In the genomic region with DNA sequence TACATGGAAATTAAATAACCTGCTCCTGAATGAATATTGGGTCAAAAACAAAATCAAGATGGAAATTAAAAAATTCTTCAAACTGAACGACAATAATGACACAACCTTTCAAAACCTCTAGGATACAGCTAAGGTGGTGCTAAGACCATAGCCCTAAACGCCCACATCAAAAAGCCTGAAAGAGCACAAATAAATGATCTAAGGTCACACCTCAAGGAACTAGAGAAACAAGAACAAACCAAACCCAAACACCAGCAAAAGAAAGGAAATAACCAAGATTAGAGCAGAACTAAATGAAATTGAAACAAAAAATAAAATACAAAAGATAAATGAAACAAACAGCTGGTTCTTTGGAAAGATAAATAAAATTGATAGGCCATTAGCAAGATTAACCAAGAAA, we compare ENCODE assay signal across 7 cellular contexts. TPM values are rescaled to one million over a fixed set of nuclear protein-coding genes. Genes with fewer than 3 reads are reported as not detected.
DNase-seq lines count a peak whose midpoint lies in the region; ATAC-seq and TF ChIP-seq lines count a peak whose summit lies in the region.
"Not testable (repeated sequence)": the region's sequence is repeated elsewhere in the genome, so short reads cannot be mapped to it uniquely, and the experiment has no call there.

No MANE protein-coding gene starts in this region.

- H3K27me3 Mint-ChIP-seq in CD8-positive, alpha-beta T cell (ENCODE audit: low read depth); activated CD4-positive, alpha-beta T cell treated with anti-CD3 and anti-CD28 coated beads, Interleukin-2, amount 10 ng/mL, durations not matched to agents 7 days and 5 days; activated T-cell treated with anti-CD3 and anti-CD28 coated beads, Interleukin-2, amount 50 U/mL, for 72 hours (ENCODE audit: low read depth); activated naive CD8-positive, alpha-beta T cell treated with anti-CD3 and anti-CD28 coated beads for 36 hours; natural killer cell treated with Interleukin-12 subunit alpha and Interleukin-12 subunit beta and Interleukin-15 and Interleukin-18, amount 100 ng/mL, for 72 hours: not testable (repeated sequence)

- peaks cover 82% of the 10 kb centered on the region for H3K4me1 Mint-ChIP-seq in CD8-positive, alpha-beta T cell (ENCODE audit: low read depth)
- H3K4me1 Mint-ChIP-seq in activated CD4-positive, alpha-beta T cell treated with anti-CD3 and anti-CD28 coated beads, Interleukin-2, amount 10 ng/mL, durations not matched to agents 7 days and 5 days, result peaks cover 74% of the 10 kb centered on the region
- peaks cover 65% of the 10 kb centered on the region for H3K4me1 Mint-ChIP-seq in activated T-cell treated with anti-CD3 and anti-CD28 coated beads, Interleukin-2, amount 50 U/mL, for 72 hours (ENCODE audit: low read depth)
- H3K4me1 Mint-ChIP-seq in activated naive CD8-positive, alpha-beta T cell treated with anti-CD3 and anti-CD28 coated beads for 36 hours, result peaks cover 62% of the 10 kb centered on the region
- H3K4me1 Mint-ChIP-seq in natural killer cell treated with Interleukin-12 subunit alpha and Interleukin-12 subunit beta and Interleukin-15 and Interleukin-18, amount 100 ng/mL, for 72 hours (ENCODE audit: low read depth in 2 of 2), result peaks cover 57 to 61% of the 10 kb centered on the region in 2 donors

- H3K36me3 ChIP-seq in CD8-positive, alpha-beta T cell (ENCODE audit: insufficient read depth, low read length); effector memory CD4-positive, alpha-beta T cell (ENCODE audit: control insufficient read depth, insufficient read depth, low read length): not testable (repeated sequence)
- H3K36me3 ChIP-seq in OCI-LY7 (ENCODE audit: insufficient read depth, low read length), result peaks cover 23% of the 10 kb centered on the region

- H3K36me3 Mint-ChIP-seq in CD8-positive, alpha-beta T cell, result peaks cover 13% of the 10 kb centered on the region
- H3K36me3 Mint-ChIP-seq in activated CD4-positive, alpha-beta T cell treated with anti-CD3 and anti-CD28 coated beads, Interleukin-2, amount 10 ng/mL, durations not matched to agents 7 days and 5 days (ENCODE audit: low read depth), result peaks cover 55% of the 10 kb centered on the region
- not testable (repeated sequence) for H3K36me3 Mint-ChIP-seq in activated T-cell treated with anti-CD3 and anti-CD28 coated beads, Interleukin-2, amount 50 U/mL, for 72 hours (ENCODE audit: insufficient read depth in 2 of 2)
- H3K36me3 Mint-ChIP-seq in activated naive CD8-positive, alpha-beta T cell treated with anti-CD3 and anti-CD28 coated beads for 36 hours, result peaks cover 30% of the 10 kb centered on the region
- peaks cover 24% of the 10 kb centered on the region for H3K36me3 Mint-ChIP-seq in natural killer cell treated with Interleukin-12 subunit alpha and Interleukin-12 subunit beta and Interleukin-15 and Interleukin-18, amount 100 ng/mL, for 72 hours

- H3K27me3 ChIP-seq in CD8-positive, alpha-beta T cell (ENCODE audit: insufficient read depth, low read length); effector memory CD4-positive, alpha-beta T cell (replicated peaks; ENCODE audit: control insufficient read depth, insufficient read depth, low read length, poor library complexity, severe bottlenecking): not testable (repeated sequence)

- peaks cover 92% of the 10 kb centered on the region for H3K79me2 ChIP-seq in OCI-LY7 (ENCODE audit: insufficient read depth, low read depth, low read length)

- H3K4me1 ChIP-seq in CD8-positive, alpha-beta T cell (ENCODE audit: insufficient read depth, low read length), result peaks cover 57% of the 10 kb centered on the region
- H3K4me1 ChIP-seq in OCI-LY7 (ENCODE audit: insufficient read depth, low read length, poor library complexity, severe bottlenecking), result peaks cover 89% of the 10 kb centered on the region
- H3K4me1 ChIP-seq in effector memory CD4-positive, alpha-beta T cell (ENCODE audit: control insufficient read depth, insufficient read depth, low read length, poor library complexity, severe bottlenecking), result peaks cover 35% of the 10 kb centered on the region

- CTCF ChIA-PET in CD8-positive, alpha-beta T cell (lab: Charles Lee), result interaction anchor here (0.7 to 2.4 kb wide), 8 partner anchors 9 to 109 kb away, joined by 3 to 11 read pairs (median 4); no protein-coding TSS in a partner anchor
- CTCF ChIA-PET in OCI-LY7 (lab: Charles Lee; ENCODE audit: unreplicated experiment), result interaction anchor here (2.2 kb wide), 1 partner anchor 11 kb away, joined by 6 read pairs; no protein-coding TSS in a partner anchor
- CTCF ChIA-PET in activated CD4-positive, alpha-beta T cell treated with anti-CD3 and anti-CD28 coated beads, Interleukin-2, amount 10 ng/mL, durations not matched to agents 7 days and 5 days (lab: Charles Lee), result interaction anchor here (1.2 to 2.6 kb wide), 6 partner anchors 8 to 40 kb away, joined by 3 to 8 read pairs (median 4); no protein-coding TSS in a partner anchor

- H3K4me3 ChIP-seq in CD8-positive, alpha-beta T cell (ENCODE audit: low read depth, low read length), result peak overlapping the region; percentile 10
- H3K4me3 ChIP-seq in OCI-LY7 (ENCODE audit: low read depth, low read length, poor library complexity, severe bottlenecking), result peak overlapping the region; percentile 67
- peak overlapping the region; percentile 27 for H3K4me3 ChIP-seq in effector memory CD4-positive, alpha-beta T cell (ENCODE audit: insufficient read depth, low read depth, low read length, poor library complexity, severe bottlenecking)

- H3K9me3 ChIP-seq in CD8-positive, alpha-beta T cell (ENCODE audit: low read length); OCI-LY7 (ENCODE audit: low read length); effector memory CD4-positive, alpha-beta T cell (ENCODE audit: control insufficient read depth, low read length): not testable (repeated sequence)

- H3K4me3 Mint-ChIP-seq in CD8-positive, alpha-beta T cell, result peak overlapping the region; percentile 65
- H3K4me3 Mint-ChIP-seq in activated CD4-positive, alpha-beta T cell treated with anti-CD3 and anti-CD28 coated beads, Interleukin-2, amount 10 ng/mL, durations not matched to agents 7 days and 5 days, result peak overlapping the region; percentile 72
- peak overlapping the region; percentile 51 to 68 for H3K4me3 Mint-ChIP-seq in activated T-cell treated with anti-CD3 and anti-CD28 coated beads, Interleukin-2, amount 50 U/mL, for 72 hours
- peak overlapping the region; percentile 0 for H3K4me3 Mint-ChIP-seq in activated naive CD8-positive, alpha-beta T cell treated with anti-CD3 and anti-CD28 coated beads for 36 hours
- peak overlapping the region; percentile 53 for H3K4me3 Mint-ChIP-seq in natural killer cell treated with Interleukin-12 subunit alpha and Interleukin-12 subunit beta and Interleukin-15 and Interleukin-18, amount 100 ng/mL, for 72 hours

- not testable (repeated sequence) for H4K20me1 ChIP-seq in OCI-LY7 (ENCODE audit: insufficient read depth, low read length)

- DNase-seq in CD8-positive, alpha-beta T cell; activated T-cell treated with anti-CD3 and anti-CD28 coated beads, Interleukin-2, amount 50 U/mL, for 72 hours; activated naive CD8-positive, alpha-beta T cell treated with anti-CD3 and anti-CD28 coated beads for 36 hours; effector memory CD4-positive, alpha-beta T cell; natural killer cell treated with Interleukin-12 subunit alpha and Interleukin-12 subunit beta and Interleukin-15 and Interleukin-18, amount 100 ng/mL, for 72 hours (ENCODE audit: low spot score): not testable (repeated sequence)
- peak; percentile 59 for DNase-seq in OCI-LY7 (ENCODE audit: low spot score)
- DNase-seq in activated CD4-positive, alpha-beta T cell treated with anti-CD3 and anti-CD28 coated beads, Interleukin-2, amount 10 ng/mL, durations not matched to agents 7 days and 5 days, result peak; percentile 64

- peak overlapping the region; percentile 84 for H3K27ac Mint-ChIP-seq in CD8-positive, alpha-beta T cell
- H3K27ac Mint-ChIP-seq in activated CD4-positive, alpha-beta T cell treated with anti-CD3 and anti-CD28 coated beads, Interleukin-2, amount 10 ng/mL, durations not matched to agents 7 days and 5 days, result peak overlapping the region; percentile 84
- H3K27ac Mint-ChIP-seq in activated T-cell treated with anti-CD3 and anti-CD28 coated beads, Interleukin-2, amount 50 U/mL, for 72 hours, result peak overlapping the region; percentile 63
- peak overlapping the region; percentile 6 for H3K27ac Mint-ChIP-seq in activated naive CD8-positive, alpha-beta T cell treated with anti-CD3 and anti-CD28 coated beads for 36 hours
- peak overlapping the region; percentile 22 to 55 for H3K27ac Mint-ChIP-seq in natural killer cell treated with Interleukin-12 subunit alpha and Interleukin-12 subunit beta and Interleukin-15 and Interleukin-18, amount 100 ng/mL, for 72 hours

- not testable (repeated sequence) for H3K27ac ChIP-seq in CD8-positive, alpha-beta T cell (ENCODE audit: low read depth, low read length)
- H3K27ac ChIP-seq in OCI-LY7 (ENCODE audit: low read depth, low read length, poor library complexity, severe bottlenecking), result peak overlapping the region; percentile 79
- peak overlapping the region; percentile 35 for H3K27ac ChIP-seq in effector memory CD4-positive, alpha-beta T cell (ENCODE audit: insufficient read depth, low read length, poor library complexity, severe bottlenecking)

- intact Hi-C loops in CD8-positive, alpha-beta T cell (cut with DNase I, micrococcal nuclease), result loop anchor here in 1 of 2 experiments (2.0 kb wide), 2 partner anchors 17 to 31 kb away; no protein-coding TSS in a partner anchor
- intact Hi-C loops in OCI-LY7 (cut with micrococcal nuclease; ENCODE audit: unreplicated experiment), result not testable (repeated sequence)

- peak; percentile 39 for ATAC-seq in CD8-positive, alpha-beta T cell
- ATAC-seq in activated T-cell treated with anti-CD3 and anti-CD28 coated beads, Interleukin-2, amount 50 U/mL, for 72 hours (replicated peaks in 1 of 2); natural killer cell treated with Interleukin-12 subunit alpha and Interleukin-12 subunit beta and Interleukin-15 and Interleukin-18, amount 100 ng/mL, for 72 hours: not testable (repeated sequence)

- not testable (repeated sequence) for TF ChIP-seq CTCF in CD8-positive, alpha-beta T cell (IDR thresholded peaks at IDR 0.05); OCI-LY7 (conservative IDR thresholded peaks at IDR 0.05; ENCODE audit: low read length)

- H3K9me3 Mint-ChIP-seq in CD8-positive, alpha-beta T cell; activated T-cell treated with anti-CD3 and anti-CD28 coated beads, Interleukin-2, amount 50 U/mL, for 72 hours; activated naive CD8-positive, alpha-beta T cell treated with anti-CD3 and anti-CD28 coated beads for 36 hours; natural killer cell treated with Interleukin-12 subunit alpha and Interleukin-12 subunit beta and Interleukin-15 and Interleukin-18, amount 100 ng/mL, for 72 hours: not testable (repeated sequence)
- peaks cover 13% of the 10 kb centered on the region for H3K9me3 Mint-ChIP-seq in activated CD4-positive, alpha-beta T cell treated with anti-CD3 and anti-CD28 coated beads, Interleukin-2, amount 10 ng/mL, durations not matched to agents 7 days and 5 days

- TSS peak; percentile 11 for BruUV-seq in OCI-LY7 (replicated peaks; lab: Mats Ljungman, UMichigan)

- not testable (repeated sequence) for H3K9me2 ChIP-seq in OCI-LY7 (ENCODE audit: insufficient read depth, low read length)

- H2AFZ ChIP-seq in OCI-LY7 (ENCODE audit: low read length), result not testable (repeated sequence)

- H3K4me2 ChIP-seq in OCI-LY7 (ENCODE audit: low read length), result peak overlapping the region; percentile 84

- POLR2A ChIA-PET in CD8-positive, alpha-beta T cell (lab: Charles Lee), result interaction anchor here (0.9 to 3.4 kb wide), 8 partner anchors 12 to 38 kb away, joined by 3 to 19 read pairs (median 4); a partner anchor contains a TSS
- POLR2A ChIA-PET in OCI-LY7 (lab: Charles Lee), result interaction anchor here (0.6 to 5.6 kb wide), 11 partner anchors 8 to 111 kb away, joined by 3 to 50 read pairs (median 3); no protein-coding TSS in a partner anchor
- POLR2A ChIA-PET in activated CD4-positive, alpha-beta T cell treated with anti-CD3 and anti-CD28 coated beads, Interleukin-2, amount 10 ng/mL, durations not matched to agents 7 days and 5 days (lab: Charles Lee), result not testable (repeated sequence)

RNA-seq across cellular contexts. Expression of a gene that starts 22.9 kb away (rescaled TPM):
- 10 to 100 TPM; 36.0 to 39.1 TPM for total RNA-seq in CD8-positive, alpha-beta T cell
- total RNA-seq in OCI-LY7 (2014; rRNA removed; shearing (Covaris generic)), result 74.7 and 78.4 TPM in 2 replicates
- 166 and 167 TPM in 2 replicates for total RNA-seq in OCI-LY7 (2022)
- 10 to 100 TPM; 40.2 to 49.4 TPM for total RNA-seq in activated CD4-positive, alpha-beta T cell treated with anti-CD3 and anti-CD28 coated beads, Interleukin-2, amount 10 ng/mL, durations not matched to agents 7 days and 5 days
- total RNA-seq in activated T-cell treated with anti-CD3 and anti-CD28 coated beads, Interleukin-2, amount 50 U/mL, for 72 hours, result 10 to 100 TPM; 70.7 to 96.1 TPM
- 10 to 100 TPM; 51.3 to 51.4 TPM for total RNA-seq in activated naive CD8-positive, alpha-beta T cell treated with anti-CD3 and anti-CD28 coated beads for 36 hours
- 100 to 1,000 TPM in 1 of 2 donors, 10 to 100 TPM in 1; 59.0 to 159 TPM for total RNA-seq in natural killer cell treated with Interleukin-12 subunit alpha and Interleukin-12 subunit beta and Interleukin-15 and Interleukin-18, amount 100 ng/mL, for 72 hours

RNA-seq across cellular contexts. Expression of a gene that starts 38.5 kb away (rescaled TPM):
- 10 to 100 TPM; 48.8 to 50.7 TPM for total RNA-seq in CD8-positive, alpha-beta T cell
- 1.2 and 1.3 TPM in 2 replicates for total RNA-seq in OCI-LY7 (2014; rRNA removed; shearing (Covaris generic))
- 3.5 and 5.0 TPM in 2 replicates for total RNA-seq in OCI-LY7 (2022)
- total RNA-seq in activated CD4-positive, alpha-beta T cell treated with anti-CD3 and anti-CD28 coated beads, Interleukin-2, amount 10 ng/mL, durations not matched to agents 7 days and 5 days, result 10 to 100 TPM; 62.8 to 72.8 TPM
- total RNA-seq in activated T-cell treated with anti-CD3 and anti-CD28 coated beads, Interleukin-2, amount 50 U/mL, for 72 hours, result 100 to 1,000 TPM; 131 to 203 TPM
- total RNA-seq in activated naive CD8-positive, alpha-beta T cell treated with anti-CD3 and anti-CD28 coated beads for 36 hours, result 10 to 100 TPM; 38.1 to 44.7 TPM
- total RNA-seq in natural killer cell treated with Interleukin-12 subunit alpha and Interleukin-12 subunit beta and Interleukin-15 and Interleukin-18, amount 100 ng/mL, for 72 hours, result 100 to 1,000 TPM; 103 to 275 TPM

Comparison
In these comparisons a context has a peak if more than half of its experiments do, and no peak if none do; other contexts are left out.
1. H3K4me3 ChIP-seq: peak in every context shown above with its lines; median percentile 67 in OCI-LY7; 27 in effector memory CD4-positive, alpha-beta T cell; 10 in CD8-positive, alpha-beta T cell.
2. H3K27ac Mint-ChIP-seq: peak in every context shown above with its lines; median percentile 84 in CD8-positive, alpha-beta T cell; 84 in activated CD4-positive, alpha-beta T cell treated with anti-CD3 and anti-CD28 coated beads, Interleukin-2, amount 10 ng/mL, durations not matched to agents 7 days and 5 days; 63 in activated T-cell treated with anti-CD3 and anti-CD28 coated beads, Interleukin-2, amount 50 U/mL, for 72 hours; 38 in natural killer cell treated with Interleukin-12 subunit alpha and Interleukin-12 subunit beta and Interleukin-15 and Interleukin-18, amount 100 ng/mL, for 72 hours; 6 in activated naive CD8-positive, alpha-beta T cell treated with anti-CD3 and anti-CD28 coated beads for 36 hours.
3. H3K4me3 Mint-ChIP-seq: peak in every context shown above with its lines; median percentile 72 in activated CD4-positive, alpha-beta T cell treated with anti-CD3 and anti-CD28 coated beads, Interleukin-2, amount 10 ng/mL, durations not matched to agents 7 days and 5 days; 65 in CD8-positive, alpha-beta T cell; 60 in activated T-cell treated with anti-CD3 and anti-CD28 coated beads, Interleukin-2, amount 50 U/mL, for 72 hours; 53 in natural killer cell treated with Interleukin-12 subunit alpha and Interleukin-12 subunit beta and Interleukin-15 and Interleukin-18, amount 100 ng/mL, for 72 hours; 0 in activated naive CD8-positive, alpha-beta T cell treated with anti-CD3 and anti-CD28 coated beads for 36 hours.
4. RNA of a gene that starts 38.5 kb away (total RNA-seq): 103 to 275 TPM in natural killer cell treated with Interleukin-12 subunit alpha and Interleukin-12 subunit beta and Interleukin-15 and Interleukin-18, amount 100 ng/mL, for 72 hours, 131 to 203 TPM in activated T-cell treated with anti-CD3 and anti-CD28 coated beads, Interleukin-2, amount 50 U/mL, for 72 hours, 62.8 to 72.8 TPM in activated CD4-positive, alpha-beta T cell treated with anti-CD3 and anti-CD28 coated beads, Interleukin-2, amount 10 ng/mL, durations not matched to agents 7 days and 5 days, 48.8 to 50.7 TPM in CD8-positive, alpha-beta T cell and 38.1 to 44.7 TPM in activated naive CD8-positive, alpha-beta T cell treated with anti-CD3 and anti-CD28 coated beads for 36 hours; 1.2 to 5.0 TPM in OCI-LY7; every median in the first group is over 4 times any median in the second.